Comparison of ENCODE assay signal across 8 cellular contexts in the genomic region with DNA sequence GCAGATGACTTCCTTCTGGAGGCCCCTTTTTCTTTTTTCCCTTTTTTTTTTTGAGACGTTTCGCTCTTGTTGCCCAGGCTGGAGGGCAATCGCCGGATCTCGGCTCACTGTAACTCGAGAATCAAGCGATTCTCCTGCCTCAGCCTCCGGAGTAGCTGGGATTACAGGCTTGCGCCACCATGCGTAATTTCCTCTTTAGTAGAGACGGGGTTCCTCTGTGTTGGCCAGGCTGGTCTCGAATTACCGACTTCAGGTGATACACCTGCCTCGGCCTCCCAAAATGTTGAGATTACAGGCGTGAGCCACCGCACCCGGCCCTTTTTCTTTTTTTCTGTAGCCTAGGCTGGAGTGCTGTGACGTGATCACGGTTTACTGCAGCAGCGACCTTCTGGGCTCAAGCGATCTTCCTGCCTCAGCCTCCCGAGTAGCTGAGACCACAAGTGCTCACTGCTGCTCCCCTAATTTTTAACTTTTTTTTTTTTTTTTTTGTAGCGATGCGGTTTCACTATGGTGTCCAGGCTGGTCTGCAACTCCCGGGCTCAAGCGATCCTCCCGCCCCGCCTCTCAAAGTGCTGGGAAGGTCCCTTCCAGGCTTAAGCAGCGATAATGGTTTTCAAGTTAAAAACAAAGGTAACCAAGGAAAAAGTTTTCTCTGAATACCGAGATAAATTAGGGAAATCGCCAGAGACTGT. TPM values are rescaled to one million over a fixed set of nuclear protein-coding genes. Genes with fewer than 3 reads are reported as not detected.
DNase-seq lines count a peak whose midpoint lies in the region; ATAC-seq, FAIRE-seq and TF ChIP-seq lines count a peak whose summit lies in the region.

No MANE protein-coding gene starts in this region.

- DNase-seq in CD8-positive, alpha-beta T cell, result peak; percentile 8 to 66 (median 42)
- DNase-seq in SW480 (ENCODE audit: low spot score) (peak; percentile 40), K562 (ENCODE audit: extremely low read depth in 1 of 4, low spot score in 3 of 4) (peak in 1 of 4 experiments; percentile 73), gastrocnemius medialis (peak; percentile 50 to 62)

- TF ChIP-seq RAD21 in K562 (CRISPR knock-in tag; conservative IDR thresholded peaks at IDR 0.05 in 1 of 2, IDR thresholded peaks at IDR 0.05 in 1 of 2), result peak in 1 of 2 experiments; percentile 42; a peak in 2 of 4 replicates

- H2AFZ ChIP-seq in K562 (ENCODE audit: low read depth, low read length), result peak overlapping the region; percentile 93

- no peaks in the 10 kb centered on the region for H4K20me1 ChIP-seq in K562 (replicated peaks; ENCODE audit: control insufficient read depth, insufficient read depth, low read length)

- H3K27ac ChIP-seq in CD8-positive, alpha-beta T cell (ENCODE audit: low read depth, low read length), result peak overlapping the region; percentile 97
- H3K27ac ChIP-seq in HUES48 (ENCODE audit: low read depth, low read length), result peak overlapping the region; percentile 95
- peak overlapping the region; percentile 88 for H3K27ac ChIP-seq in K562 (ENCODE audit: extremely low read depth, low read depth, low read length)
- H3K27ac ChIP-seq in iPS-18a (ENCODE audit: low read length), result peak overlapping the region; percentile 96
- H3K27ac ChIP-seq in gastrocnemius medialis, result peak overlapping the region; percentile 94 to 100 (median 98)

- in situ Hi-C loops in K562 (cut with MboI), result no loop called here
- in situ Hi-C loops in gastrocnemius medialis (cut with MboI; ENCODE audit: low sequenced_read_pairs in 4 of 4), result loop anchor here in 1 of 4 donors (10.0 kb wide), 1 partner anchor 90 kb away; a partner anchor contains a TSS

- H3K79me2 ChIP-seq in K562 (ENCODE audit: control insufficient read depth, insufficient read depth, low read length), result peaks cover 57% of the 10 kb centered on the region

- TF ChIP-seq CTCF in CD8-positive, alpha-beta T cell (IDR thresholded peaks at IDR 0.05), result no peak
- TF ChIP-seq CTCF in K562 (IDR thresholded peaks at IDR 0.05 in 2 of 3, conservative IDR thresholded peaks at IDR 0.05 in 1 of 3; ENCODE audit: insufficient read depth in 2 of 3, low read depth in 1 of 3, low read length in 3 of 3), result peak in 2 of 3 experiments; percentile 12 to 34; a peak in 2 of 6 replicates
- peak in 1 of 5 experiments; percentile 22 for TF ChIP-seq CTCF in gastrocnemius medialis (IDR thresholded peaks at IDR 0.05 in 4 of 5, conservative IDR thresholded peaks at IDR 0.05 in 1 of 5)

- no peaks in the 10 kb centered on the region for H3K9me3 Mint-ChIP-seq in CD8-positive, alpha-beta T cell

- H3K27ac Mint-ChIP-seq in CD8-positive, alpha-beta T cell, result peak overlapping the region; percentile 97

- H3K9ac ChIP-seq in HUES48 (ENCODE audit: low read depth, low read length) (peak overlapping the region; percentile 87), K562 (ENCODE audit: insufficient read depth in 1 of 2, low read depth in 2 of 2, low read length in 2 of 2) (peak overlapping the region; percentile 95 to 99), iPS-18a (ENCODE audit: low read length) (peak overlapping the region; percentile 93)

- H3K4me3 Mint-ChIP-seq in CD8-positive, alpha-beta T cell, result peak overlapping the region; percentile 97

- WGBS in K562 (ENCODE audit: insufficient coverage, low coverage, missing lambda C conversion rate), result under 1% methylated on average over 28 of the region's 31 CpGs

- H3K9me1 ChIP-seq in K562 (ENCODE audit: control insufficient read depth, insufficient read depth, low read length), result no peaks in the 10 kb centered on the region

- peak; percentile 57 for FAIRE-seq in K562 (lab: Jason Lieb, UNC)

- H3K4me1 ChIP-seq in CD8-positive, alpha-beta T cell (ENCODE audit: insufficient read depth, low read length), result peaks cover 28% of the 10 kb centered on the region
- no peaks in the 10 kb centered on the region for H3K4me1 ChIP-seq in HUES48 (ENCODE audit: control insufficient read depth, insufficient read depth, low read length)
- H3K4me1 ChIP-seq in K562 (replicated peaks in 1 of 2; ENCODE audit: control insufficient read depth in 2 of 2, insufficient read depth in 2 of 2, low read length in 2 of 2), result peaks cover 7 to 25% of the 10 kb centered on the region in 2 experiments; a peak in 4 of 5 replicates
- peaks cover 7% of the 10 kb centered on the region for H3K4me1 ChIP-seq in iPS-18a (ENCODE audit: control insufficient read depth, low read depth, low read length)
- peaks cover 14 to 15% of the 10 kb centered on the region in 2 donors for H3K4me1 ChIP-seq in gastrocnemius medialis

- intact Hi-C loops in CD8-positive, alpha-beta T cell (cut with DNase I, micrococcal nuclease), result loop anchor here (2.0 kb wide), 3 partner anchors 14 to 330 kb away; a partner anchor contains a TSS
- intact Hi-C loops in K562 (cut with micrococcal nuclease), result no loop called here
- intact Hi-C loops in gastrocnemius medialis (cut with DNase I; ENCODE audit: low total_unique reads), result no loop called here

- no peak for TF ChIP-seq EP300 in K562 (IDR thresholded peaks at IDR 0.05; ENCODE audit: low read length)

- no peak for TF ChIP-seq POLR2A in K562 (conservative IDR thresholded peaks at IDR 0.05)
- peak in 1 of 2 donors; percentile 2 for TF ChIP-seq POLR2A in gastrocnemius medialis (IDR thresholded peaks at IDR 0.05)

- H3K27me3 Mint-ChIP-seq in CD8-positive, alpha-beta T cell (ENCODE audit: low read depth), result no peaks in the 10 kb centered on the region

- CTCF ChIA-PET in CD8-positive, alpha-beta T cell (lab: Charles Lee), result interaction anchor here (0.6 to 5.8 kb wide), 3 partner anchors 11 to 67 kb away, joined by 4 to 69 read pairs (median 8); a partner anchor contains a TSS
- CTCF ChIA-PET in K562 (lab: Yijun Ruan, JAX; ENCODE audit: low intra/inter-chr PET ratio), result no interaction called here

- H3K36me3 ChIP-seq in CD8-positive, alpha-beta T cell (ENCODE audit: insufficient read depth, low read length), result no peaks in the 10 kb centered on the region
- H3K36me3 ChIP-seq in HUES48 (ENCODE audit: control insufficient read depth, insufficient read depth, low read length) (peaks cover 6% of the 10 kb centered on the region), K562 (ENCODE audit: control insufficient read depth, insufficient read depth, low read length) (peaks cover 11% of the 10 kb centered on the region; the same call in 1 of the 3 replicates), iPS-18a (ENCODE audit: control insufficient read depth, low read depth, low read length) (no peaks in the 10 kb centered on the region), gastrocnemius medialis (no peaks in the 10 kb centered on the region)

- peaks cover 15% of the 10 kb centered on the region for H3K36me3 Mint-ChIP-seq in CD8-positive, alpha-beta T cell

- H3K4me3 ChIP-seq in CD8-positive, alpha-beta T cell (ENCODE audit: low read depth, low read length), result peak overlapping the region; percentile 98
- H3K4me3 ChIP-seq in HUES48 (ENCODE audit: low read depth, low read length) (peak overlapping the region; percentile 96), K562 (peak overlapping the region; percentile 92), iPS-18a (ENCODE audit: low read length) (peak overlapping the region; percentile 90), gastrocnemius medialis (peak overlapping the region; percentile 94 to 99 (median 96))

- peaks cover 27% of the 10 kb centered on the region for H3K4me1 Mint-ChIP-seq in CD8-positive, alpha-beta T cell (ENCODE audit: low read depth)

- BruUV-seq in K562 (replicated peaks; lab: Mats Ljungman, UMichigan), result TSS peak; percentile 88

- H3K4me2 ChIP-seq in K562 (ENCODE audit: insufficient read depth, low read length), result peak overlapping the region; percentile 93

- no peaks in the 10 kb centered on the region for H3K27me3 ChIP-seq in CD8-positive, alpha-beta T cell (ENCODE audit: insufficient read depth, low read length)
- no peaks in the 10 kb centered on the region for H3K27me3 ChIP-seq in HUES48 (ENCODE audit: control insufficient read depth, insufficient read depth, low read length)
- H3K27me3 ChIP-seq in K562 (ENCODE audit: control insufficient read depth in 2 of 2, insufficient read depth in 2 of 2, low read length in 2 of 2), result no peaks in the 10 kb centered on the region
- H3K27me3 ChIP-seq in iPS-18a (ENCODE audit: control insufficient read depth, insufficient read depth, low read length), result no peaks in the 10 kb centered on the region
- no peaks in the 10 kb centered on the region for H3K27me3 ChIP-seq in gastrocnemius medialis

- POLR2A ChIA-PET in CD8-positive, alpha-beta T cell (lab: Charles Lee), result interaction anchor here (0.6 to 6.6 kb wide), 4 partner anchors 12 to 1440 kb away, joined by 3 to 58 read pairs (median 25); a partner anchor contains a TSS
- POLR2A ChIA-PET in K562 (lab: Yijun Ruan, JAX), result interaction anchor here (1.0 to 2.9 kb wide), 5 partner anchors 9 to 33 kb away, joined by 3 to 20 read pairs (median 5); a partner anchor contains a TSS

- H3K9me3 ChIP-seq in CD8-positive, alpha-beta T cell (ENCODE audit: low read length), result no peaks in the 10 kb centered on the region
- H3K9me3 ChIP-seq in HUES48 (ENCODE audit: control insufficient read depth, insufficient read depth, low read length), result no peaks in the 10 kb centered on the region
- H3K9me3 ChIP-seq in K562 (replicated peaks; ENCODE audit: control insufficient read depth, insufficient read depth, low read depth, low read length), result no peaks in the 10 kb centered on the region
- no peaks in the 10 kb centered on the region for H3K9me3 ChIP-seq in iPS-18a (ENCODE audit: control insufficient read depth, low read depth, low read length)
- no peaks in the 10 kb centered on the region for H3K9me3 ChIP-seq in gastrocnemius medialis

- ATAC-seq in CD8-positive, alpha-beta T cell, result peak; percentile 8
- ATAC-seq in GM19324 (IDR thresholded peaks at IDR 0.05; ENCODE audit: low FRiP score, unreplicated experiment) (peak; percentile 12), K562 (peak; percentile 38), gastrocnemius medialis (peak; percentile 30 to 55), esophagus mucosa (no peak)

RNA-seq across cellular contexts. Expression of a gene that starts 1.0 kb away (rescaled TPM):
- total RNA-seq in CD8-positive, alpha-beta T cell, result 100 to 1,000 TPM; 460 to 476 TPM
- 321 and 402 TPM in 2 replicates for total RNA-seq in K562 (2011; cell fraction: chromatin; rRNA removed; ENCODE audit: low replicate concordance)
- total RNA-seq in K562 (2011; cell fraction: nucleolus; rRNA removed), result 169 and 192 TPM in 2 replicates
- 213 and 226 TPM in 2 replicates for total RNA-seq in K562 (2011; cell fraction: nucleoplasm; rRNA removed)
- total RNA-seq in K562 (2014; rRNA removed), result 135 and 153 TPM in 2 replicates
- 188 and 204 TPM in 2 replicates for total RNA-seq in K562 (2014; rRNA removed; fragmentation: Illumina TruSeq; extraction: Trizol)
- total RNA-seq in K562 (2015; rRNA removed; fragmentation: Illumina TruSeq; extraction: Trizol), result 153 and 168 TPM in 2 replicates
- total RNA-seq in K562 (2021), result 149 and 170 TPM in 2 replicates
- 324 and 334 TPM in 2 replicates for polyA plus RNA-seq in K562 (2011; rRNA removed)
- polyA plus RNA-seq in K562 (2011; cell fraction: cytosol; rRNA removed), result 165 and 213 TPM in 2 replicates
- polyA plus RNA-seq in K562 (2011; cell fraction: nucleus; rRNA removed), result 300 and 415 TPM in 2 replicates
- 129 and 162 TPM in 2 replicates for polyA plus RNA-seq in K562 (2012)
- polyA plus RNA-seq in K562 (2014; fragmentation: Illumina TruSeq; extraction: Trizol), result 188 and 218 TPM in 2 replicates
- 100 to 1,000 TPM; 139 to 257 TPM for polyA plus RNA-seq in K562 (2014; fragmentation: Nextera tagmentation; extraction: Ambion mirVana)
- polyA plus RNA-seq in K562 (2014; rRNA removed), result 161 and 200 TPM in 2 replicates
- polyA minus RNA-seq in K562 (2011; rRNA and poly(A)+ RNA removed), result 226 and 231 TPM in 2 replicates
- 69.0 and 84.1 TPM in 2 replicates for polyA minus RNA-seq in K562 (2011; cell fraction: cytosol; rRNA and poly(A)+ RNA removed)
- polyA minus RNA-seq in K562 (2011; cell fraction: nucleus; rRNA and poly(A)+ RNA removed), result 62.7 and 172 TPM in 2 replicates
- 100 to 1,000 TPM in 2 of 4 donors, 10 to 100 TPM in 2; 90.8 to 141 (median 112) TPM for total RNA-seq in gastrocnemius medialis
- total RNA-seq in esophagus mucosa, result 86.7 TPM

RNA-seq across cellular contexts. Expression of a gene that starts 10.4 kb away (rescaled TPM):
- 10 to 100 TPM in 1 of 2 experiments, 1 to 10 TPM in 1; 8.4 to 10.1 TPM for total RNA-seq in CD8-positive, alpha-beta T cell
- 5.8 and 6.2 TPM in 2 replicates for total RNA-seq in K562 (2011; cell fraction: chromatin; rRNA removed; ENCODE audit: low replicate concordance)
- 5.0 and 7.7 TPM in 2 replicates for total RNA-seq in K562 (2011; cell fraction: nucleolus; rRNA removed)
- 4.9 and 6.8 TPM in 2 replicates for total RNA-seq in K562 (2011; cell fraction: nucleoplasm; rRNA removed)
- 4.7 and 5.3 TPM in 2 replicates for total RNA-seq in K562 (2014; rRNA removed)
- total RNA-seq in K562 (2014; rRNA removed; fragmentation: Illumina TruSeq; extraction: Trizol), result 2.8 and 3.7 TPM in 2 replicates
- 3.7 and 3.9 TPM in 2 replicates for total RNA-seq in K562 (2015; rRNA removed; fragmentation: Illumina TruSeq; extraction: Trizol)
- 4.4 and 5.6 TPM in 2 replicates for total RNA-seq in K562 (2021)
- 3.0 and 4.2 TPM in 2 replicates for polyA plus RNA-seq in K562 (2011; rRNA removed)
- 4.1 and 4.9 TPM in 2 replicates for polyA plus RNA-seq in K562 (2011; cell fraction: cytosol; rRNA removed)
- polyA plus RNA-seq in K562 (2011; cell fraction: nucleus; rRNA removed), result 4.4 and 5.3 TPM in 2 replicates
- 3.4 and 4.2 TPM in 2 replicates for polyA plus RNA-seq in K562 (2012)
- 3.6 and 4.2 TPM in 2 replicates for polyA plus RNA-seq in K562 (2014; fragmentation: Illumina TruSeq; extraction: Trizol)
- under 1 TPM; 0.38 to 0.51 TPM for polyA plus RNA-seq in K562 (2014; fragmentation: Nextera tagmentation; extraction: Ambion mirVana)
- polyA plus RNA-seq in K562 (2014; rRNA removed), result 3.1 and 7.7 TPM in 2 replicates
- polyA minus RNA-seq in K562 (2011; rRNA and poly(A)+ RNA removed), result 3.6 and 4.8 TPM in 2 replicates
- polyA minus RNA-seq in K562 (2011; cell fraction: cytosol; rRNA and poly(A)+ RNA removed), result 1.8 and 6.9 TPM in 2 replicates
- polyA minus RNA-seq in K562 (2011; cell fraction: nucleus; rRNA and poly(A)+ RNA removed), result 2.8 and 5.0 TPM in 2 replicates
- 10 to 100 TPM in 1 of 4 donors, 1 to 10 TPM in 3; 4.0 to 19.4 (median 8.1) TPM for total RNA-seq in gastrocnemius medialis
- 4.7 TPM for total RNA-seq in esophagus mucosa

RNA-seq across cellular contexts. Expression of a gene that starts 48.6 kb away (rescaled TPM):
- total RNA-seq in CD8-positive, alpha-beta T cell, result 10 to 100 TPM; 64.9 to 67.4 TPM
- 29.1 and 29.4 TPM in 2 replicates for total RNA-seq in K562 (2011; cell fraction: chromatin; rRNA removed; ENCODE audit: low replicate concordance)
- total RNA-seq in K562 (2011; cell fraction: nucleolus; rRNA removed), result 18.2 and 22.7 TPM in 2 replicates
- total RNA-seq in K562 (2011; cell fraction: nucleoplasm; rRNA removed), result 24.7 and 32.0 TPM in 2 replicates
- 5.4 and 5.7 TPM in 2 replicates for total RNA-seq in K562 (2014; rRNA removed)
- 8.2 and 9.1 TPM in 2 replicates for total RNA-seq in K562 (2014; rRNA removed; fragmentation: Illumina TruSeq; extraction: Trizol)
- total RNA-seq in K562 (2015; rRNA removed; fragmentation: Illumina TruSeq; extraction: Trizol), result 8.9 and 9.3 TPM in 2 replicates
- 10.9 and 11.3 TPM in 2 replicates for total RNA-seq in K562 (2021)
- polyA plus RNA-seq in K562 (2011; rRNA removed), result 10.2 and 10.5 TPM in 2 replicates
- polyA plus RNA-seq in K562 (2011; cell fraction: cytosol; rRNA removed), result 7.4 and 10.1 TPM in 2 replicates
- 20.8 and 21.1 TPM in 2 replicates for polyA plus RNA-seq in K562 (2011; cell fraction: nucleus; rRNA removed)
- 6.4 and 8.2 TPM in 2 replicates for polyA plus RNA-seq in K562 (2012)
- polyA plus RNA-seq in K562 (2014; fragmentation: Illumina TruSeq; extraction: Trizol), result 9.0 and 9.7 TPM in 2 replicates
- polyA plus RNA-seq in K562 (2014; fragmentation: Nextera tagmentation; extraction: Ambion mirVana), result 1 to 10 TPM; 1.4 to 2.4 TPM
- 8.3 and 10.6 TPM in 2 replicates for polyA plus RNA-seq in K562 (2014; rRNA removed)
- 12.6 and 13.2 TPM in 2 replicates for polyA minus RNA-seq in K562 (2011; rRNA and poly(A)+ RNA removed)
- polyA minus RNA-seq in K562 (2011; cell fraction: cytosol; rRNA and poly(A)+ RNA removed), result 4.0 and 4.6 TPM in 2 replicates
- 10.5 and 13.4 TPM in 2 replicates for polyA minus RNA-seq in K562 (2011; cell fraction: nucleus; rRNA and poly(A)+ RNA removed)
- 10 to 100 TPM; 15.8 to 22.6 (median 19.4) TPM for total RNA-seq in gastrocnemius medialis
- 12.5 TPM for total RNA-seq in esophagus mucosa

Comparison
In these comparisons a context has a peak if more than half of its experiments do, and no peak if none do; other contexts are left out.
1. intact Hi-C loops: an anchor here in CD8-positive, alpha-beta T cell (2.0 kb wide); none called in K562 and gastrocnemius medialis.